In genomic region chr9:33932078-33932807, GRCh38 we compare ENCODE assay signal across 19 cellular contexts.
DNase-seq lines count a peak whose midpoint lies in the region; ATAC-seq, FAIRE-seq and TF ChIP-seq lines count a peak whose summit lies in the region.
"Had no signal": no experiment of that assay in that cellular context is flagged by ENCODE, and none has a peak within 500 bp of the region (broad histone marks: within the 10 kb centered on the region; RNA-seq: fewer than 3 reads in every experiment).

No MANE protein-coding gene starts in this region.

- H3K27ac ChIP-seq in CD4-positive, alpha-beta memory T cell (ENCODE audit: low read depth, low read length) = no peak overlapping the region
- no peak overlapping the region for H3K27ac ChIP-seq in pancreas

- no peaks in the 10 kb centered on the region for H3K9me3 ChIP-seq in CD4-positive, alpha-beta memory T cell (ENCODE audit: control insufficient read depth in 1 of 2, low read length in 2 of 2)
- H3K9me3 ChIP-seq in pancreas = no peaks in the 10 kb centered on the region
- H3K9me3 ChIP-seq: BE2C had no signal

- POLR2A ChIA-PET in CD4-positive, alpha-beta memory T cell (lab: Charles Lee; ENCODE audit: partially characterized antibody) = no interaction called here

- peaks cover 60% of the 10 kb centered on the region for H3K36me3 ChIP-seq in CD4-positive, alpha-beta memory T cell (ENCODE audit: insufficient read depth, low read length)
- H3K36me3 ChIP-seq in pancreas = peaks cover 0 to 36% (median 19%) of the 10 kb centered on the region in 3 donors

- H3K4me1 ChIP-seq in CD4-positive, alpha-beta memory T cell (ENCODE audit: insufficient read depth, low read length) = no peaks in the 10 kb centered on the region
- no peaks in the 10 kb centered on the region for H3K4me1 ChIP-seq in pancreas
- H3K4me1 ChIP-seq: BE2C had no signal

- 74 to 79% methylated on average over 20 of the region's 20 CpGs for WGBS in pancreas, 2 donors

- FAIRE-seq in pancreas (lab: Jason Lieb, UNC) = no peak
- FAIRE-seq: H1, RCC 7860 had no signal

- TF ChIP-seq CTCF in NB4 (IDR thresholded peaks at IDR 0.05; ENCODE audit: low read depth, low read length) = no peak
- no peak for TF ChIP-seq CTCF in chondrocyte (IDR thresholded peaks at IDR 0.05)
- TF ChIP-seq CTCF in pancreas (IDR thresholded peaks at IDR 0.05) = no peak

- ATAC-seq in pancreas = peak in 3 of 4 donors; percentile 39 to 61 (median 52)
- no peak for ATAC-seq in activated CD8-positive, alpha-beta memory T cell treated with anti-CD3 and anti-CD28 coated beads, Interleukin-2, amount 10 ng/mL, durations not matched to agents 7 days and 5 days

- peaks cover 50 to 83% of the 10 kb centered on the region in 2 donors for H3K36me3 Mint-ChIP-seq in CD4-positive, alpha-beta memory T cell
- peaks cover 44% of the 10 kb centered on the region for H3K36me3 Mint-ChIP-seq in chondrocyte (ENCODE audit: low read depth)
- peaks cover 38% of the 10 kb centered on the region for H3K36me3 Mint-ChIP-seq in activated CD8-positive, alpha-beta memory T cell treated with anti-CD3 and anti-CD28 coated beads, Interleukin-2, amount 10 ng/mL, durations not matched to agents 7 days and 5 days

- H3K4me3 ChIP-seq in CD4-positive, alpha-beta memory T cell (ENCODE audit: low read length in 2 of 2) = no peak overlapping the region
- no peak overlapping the region for H3K4me3 ChIP-seq in NB4 (ENCODE audit: low read depth, low read length)
- no peak overlapping the region for H3K4me3 ChIP-seq in pancreas

- no peaks in the 10 kb centered on the region for H3K27me3 Mint-ChIP-seq in CD4-positive, alpha-beta memory T cell
- no peaks in the 10 kb centered on the region for H3K27me3 Mint-ChIP-seq in chondrocyte (ENCODE audit: low read depth)
- H3K27me3 Mint-ChIP-seq in activated CD8-positive, alpha-beta memory T cell treated with anti-CD3 and anti-CD28 coated beads, Interleukin-2, amount 10 ng/mL, durations not matched to agents 7 days and 5 days = no peaks in the 10 kb centered on the region

- intact Hi-C loops in CD4-positive, alpha-beta memory T cell (cut with micrococcal nuclease) = no loop called here
- intact Hi-C loops in pancreas (cut with DNase I) = no loop called here

- peak; percentile 20 for TF ChIP-seq POLR2A in NB4 (IDR thresholded peaks at IDR 0.05; ENCODE audit: extremely low read depth, insufficient read length)

- no peak for DNase-seq in CD4-positive, alpha-beta memory T cell
- DNase-seq in NB4 (ENCODE audit: low read depth) (no peak), chondrocyte (ENCODE audit: low spot score) (no peak), pancreas (no peak), NK-92 (lab: John Stamatoyannopoulos, UW; ENCODE audit: unreplicated experiment) (no peak)
- DNase-seq in activated effector memory CD4-positive, alpha-beta T cell treated with anti-CD3 and anti-CD28 coated beads, Interleukin-2, amount 50 U/mL, for 16 hours = no peak
- no peak for DNase-seq in central memory CD4-positive, alpha-beta T cell
- no peak for DNase-seq in activated CD8-positive, alpha-beta memory T cell treated with anti-CD3 and anti-CD28 coated beads, Interleukin-2, amount 10 ng/mL, durations not matched to agents 7 days and 5 days
- DNase-seq: BE2C; CD8-positive, alpha-beta memory T cell; GF-D8; Karpas-422; MM.1S; NCI-H1417; NCI-H1930; NCI-H2171 treated with DMSO at 0.1 percent for 48 hours; NCI-H510A treated with DMSO at 0.1 percent for 48 hours had no signal

- no peaks in the 10 kb centered on the region for H3K27me3 ChIP-seq in CD4-positive, alpha-beta memory T cell (ENCODE audit: insufficient read depth, low read length)
- H3K27me3 ChIP-seq in pancreas = no peaks in the 10 kb centered on the region
- H3K27me3 ChIP-seq: BE2C had no signal

- H3K9me3 Mint-ChIP-seq in CD4-positive, alpha-beta memory T cell = peaks cover 0 to 1% (median 0%) of the 10 kb centered on the region in 8 donors
- H3K9me3 Mint-ChIP-seq in chondrocyte (ENCODE audit: low read depth) = no peaks in the 10 kb centered on the region
- H3K9me3 Mint-ChIP-seq in activated CD8-positive, alpha-beta memory T cell treated with anti-CD3 and anti-CD28 coated beads, Interleukin-2, amount 10 ng/mL, durations not matched to agents 7 days and 5 days (ENCODE audit: low read depth) = no peaks in the 10 kb centered on the region
- H3K9me3 Mint-ChIP-seq: CD8-positive, alpha-beta memory T cell had no signal

- H3K4me3 Mint-ChIP-seq in CD4-positive, alpha-beta memory T cell = no peak overlapping the region
- no peak overlapping the region for H3K4me3 Mint-ChIP-seq in chondrocyte (ENCODE audit: unreplicated experiment)
- no peak overlapping the region for H3K4me3 Mint-ChIP-seq in activated CD8-positive, alpha-beta memory T cell treated with anti-CD3 and anti-CD28 coated beads, Interleukin-2, amount 10 ng/mL, durations not matched to agents 7 days and 5 days
- H3K4me3 Mint-ChIP-seq: CD8-positive, alpha-beta memory T cell had no signal

- H3K4me1 Mint-ChIP-seq in CD4-positive, alpha-beta memory T cell = no peaks in the 10 kb centered on the region
- no peaks in the 10 kb centered on the region for H3K4me1 Mint-ChIP-seq in chondrocyte (ENCODE audit: low read depth)
- H3K4me1 Mint-ChIP-seq in activated CD8-positive, alpha-beta memory T cell treated with anti-CD3 and anti-CD28 coated beads, Interleukin-2, amount 10 ng/mL, durations not matched to agents 7 days and 5 days = no peaks in the 10 kb centered on the region

- peak overlapping the region in 4 of 7 donors; percentile 0 to 64 (median 33) for H3K27ac Mint-ChIP-seq in CD4-positive, alpha-beta memory T cell
- peak overlapping the region; percentile 42 for H3K27ac Mint-ChIP-seq in chondrocyte (ENCODE audit: unreplicated experiment)
- no peak overlapping the region for H3K27ac Mint-ChIP-seq in activated CD8-positive, alpha-beta memory T cell treated with anti-CD3 and anti-CD28 coated beads, Interleukin-2, amount 10 ng/mL, durations not matched to agents 7 days and 5 days

- CTCF ChIA-PET in CD4-positive, alpha-beta memory T cell (lab: Charles Lee; ENCODE audit: partially characterized antibody) = interaction anchor here (1.0 kb wide), 1 partner anchor 15 kb away, joined by 3 read pairs; no protein-coding TSS in a partner anchor
- CTCF ChIA-PET in activated CD8-positive, alpha-beta memory T cell treated with anti-CD3 and anti-CD28 coated beads, Interleukin-2, amount 10 ng/mL, durations not matched to agents 7 days and 5 days (lab: Charles Lee) = interaction anchor here (2.5 kb wide), 1 partner anchor 8 kb away, joined by 9 read pairs; no protein-coding TSS in a partner anchor
